9 cellular contexts compared by ENCODE assay signal in the genomic region with DNA sequence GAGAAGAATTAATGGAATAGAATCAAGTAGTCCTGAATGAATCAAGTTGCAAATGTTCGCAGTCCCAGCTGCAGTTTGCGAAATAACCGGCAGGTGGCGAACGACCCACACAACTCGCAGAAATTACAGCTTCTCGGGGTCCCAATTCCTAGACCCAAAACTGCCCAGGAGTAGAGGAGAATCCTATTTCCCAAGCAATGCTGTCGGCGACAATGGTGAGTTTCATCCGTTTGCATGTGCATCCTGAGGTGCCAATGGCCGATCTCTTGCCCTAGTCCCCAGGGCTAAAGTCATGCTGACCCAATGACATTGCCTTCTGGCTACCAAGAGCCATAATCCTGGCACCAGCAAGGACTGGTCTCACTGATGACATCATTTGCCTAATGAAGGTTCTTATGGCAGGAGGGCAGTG. TPM values are rescaled to one million over a fixed set of nuclear protein-coding genes. Genes with fewer than 3 reads are reported as not detected.
DNase-seq lines count a peak whose midpoint lies in the region; ATAC-seq, FAIRE-seq and TF ChIP-seq lines count a peak whose summit lies in the region.
"Had no signal": no experiment of that assay in that cellular context is flagged by ENCODE, and none has a peak within 500 bp of the region (broad histone marks: within the 10 kb centered on the region; RNA-seq: fewer than 3 reads in every experiment).

No MANE protein-coding gene starts in this region.

- peak; percentile 32 for ATAC-seq in GM12878
- ATAC-seq in stimulated activated naive B cell treated with anti-CD40 and anti-IgM and Interleukin-4, amounts not matched to agents 10 μg/mL and 1 μg/mL and 100 μg/mL, for 72 hours (replicated peaks) = no peak
- ATAC-seq in GM18505 (IDR thresholded peaks at IDR 0.05; ENCODE audit: unreplicated experiment) = no peak

- TF ChIP-seq POLR2A in GM12878 (IDR thresholded peaks at IDR 0.05; ENCODE audit: low read depth, low read length) (no peak), GM18505 (IDR thresholded peaks at IDR 0.05; ENCODE audit: borderline replicate concordance, extremely low read depth, insufficient read depth, insufficient read length) (no peak)

- H3K27me3 ChIP-seq in GM12878 (replicated peaks in 1 of 2; ENCODE audit: control insufficient read depth in 2 of 2, insufficient read depth in 2 of 2, low read length in 1 of 2) = no peaks in the 10 kb centered on the region; a peak in 1 of 4 replicates

- no peak overlapping the region for H3K4me3 ChIP-seq in GM12878
- H3K4me3 ChIP-seq: SJSA1 had no signal

- intact Hi-C loops in GM12878 (cut with micrococcal nuclease; ENCODE audit: unreplicated experiment) = loop anchor here (1.0 to 5.0 kb wide), 6 partner anchors 166 to 683 kb away; no protein-coding TSS in a partner anchor

- BruUV-seq in GM12878 (replicated peaks; lab: Mats Ljungman, UMichigan) = no TSS peak

- TF ChIP-seq EP300 in GM12878 (IDR thresholded peaks at IDR 0.05; ENCODE audit: borderline replicate concordance in 1 of 2, control insufficient read depth in 1 of 2, low read depth in 2 of 2, low read length in 2 of 2) = no peak

- POLR2A ChIA-PET in GM12878 (lab: Charles Lee) = interaction anchor here (0.5 to 1.1 kb wide), 6 partner anchors 57 to 552 kb away, joined by 3 to 8 read pairs (median 3); no protein-coding TSS in a partner anchor

- H3K27me3 Mint-ChIP-seq in stimulated activated naive B cell treated with anti-CD40 and anti-IgM and Interleukin-4, amounts not matched to agents 10 μg/mL and 1 μg/mL and 100 μg/mL, for 72 hours = peaks cover 52 to 77% of the 10 kb centered on the region in 2 donors

- no peaks in the 10 kb centered on the region; the same call in 2 of the 3 replicates for H3K9me3 ChIP-seq in GM12878 (replicated peaks; ENCODE audit: control insufficient read depth, insufficient read depth, low read length)
- H3K9me3 ChIP-seq: SJSA1 had no signal

- no peak overlapping the region for H3K27ac ChIP-seq in GM12878 (ENCODE audit: control insufficient read depth, insufficient read depth)
- H3K27ac ChIP-seq: SJSA1 had no signal

- CTCF ChIA-PET in GM12878 (lab: Yijun Ruan, JAX) = interaction anchor here (0.6 to 17.5 kb wide), 55 partner anchors 9 to 684 kb away, joined by 3 to 281 read pairs (median 5); partner anchors contain the start of genes C12orf42 and PAH

- H3K9ac ChIP-seq in GM12878 (ENCODE audit: control insufficient read depth, insufficient read depth, low read length) = no peak overlapping the region

- no peaks in the 10 kb centered on the region for H3K36me3 Mint-ChIP-seq in stimulated activated naive B cell treated with anti-CD40 and anti-IgM and Interleukin-4, amounts not matched to agents 10 μg/mL and 1 μg/mL and 100 μg/mL, for 72 hours

- H2AFZ ChIP-seq in GM12878 (ENCODE audit: control insufficient read depth, low read depth, low read length) = 0 out of 2 replicates have a peak overlapping the region, but pooled peaks have one; percentile 0

- H3K4me1 Mint-ChIP-seq in stimulated activated naive B cell treated with anti-CD40 and anti-IgM and Interleukin-4, amounts not matched to agents 10 μg/mL and 1 μg/mL and 100 μg/mL, for 72 hours = peaks cover 5 to 13% of the 10 kb centered on the region in 2 donors

- FAIRE-seq in GM12878 (lab: Jason Lieb, UNC) = no peak

- H3K9me3 Mint-ChIP-seq in stimulated activated naive B cell treated with anti-CD40 and anti-IgM and Interleukin-4, amounts not matched to agents 10 μg/mL and 1 μg/mL and 100 μg/mL, for 72 hours = no peaks in the 10 kb centered on the region

- WGBS in GM12878 (ENCODE audit: insufficient coverage, insufficient replicate concordance, low lambda C conversion rate, missing lambda C conversion rate) = under 1% methylated on average over 11 of the region's 11 CpGs

- H3K36me3 ChIP-seq in GM12878 (ENCODE audit: control insufficient read depth in 2 of 2, insufficient read depth in 2 of 2, low read length in 1 of 2) = no peaks in the 10 kb centered on the region
- H3K36me3 ChIP-seq: SJSA1 had no signal

- no peaks in the 10 kb centered on the region for H4K20me1 ChIP-seq in GM12878 (ENCODE audit: control insufficient read depth, insufficient read depth)

- peaks cover 8% of the 10 kb centered on the region for H3K4me1 ChIP-seq in GM12878 (ENCODE audit: control insufficient read depth, insufficient read depth, low read length)
- H3K4me1 ChIP-seq: SJSA1 had no signal

- H3K4me3 Mint-ChIP-seq in stimulated activated naive B cell treated with anti-CD40 and anti-IgM and Interleukin-4, amounts not matched to agents 10 μg/mL and 1 μg/mL and 100 μg/mL, for 72 hours = no peak overlapping the region

- H3K4me2 ChIP-seq in GM12878 (ENCODE audit: control insufficient read depth, insufficient read depth) = no peak overlapping the region

- DNase-seq in DMS 273 treated with DMSO at 0.1 percent for 48 hours (lab: John Stamatoyannopoulos, UW) (peak; percentile 0), KBM-7 (peak; percentile 71), SHP77 treated with DMSO at 0.1 percent for 48 hours (lab: John Stamatoyannopoulos, UW) (peak; percentile 92), GM12878 (ENCODE audit: low read depth, low spot score) (no peak), left kidney (ENCODE audit: low read depth, low spot score) (peak; percentile 75)
- DNase-seq in stimulated activated CD8-positive, alpha-beta memory T cell treated with anti-CD3 and anti-CD28 coated beads, Interleukin-4, amount 100 ng/mL, for 1 hour (ENCODE audit: low read depth in 2 of 2, low spot score in 1 of 2) = peak; percentile 13 to 18
- DNase-seq in stimulated activated naive B cell treated with anti-CD40 and anti-IgM and Interleukin-4, amounts not matched to agents 10 μg/mL and 1 μg/mL and 100 μg/mL, for 72 hours = no peak

- in situ Hi-C loops in KBM-7 (cut with MboI; ENCODE audit: low pct_unique_long_range_greater_than_20kb, low sequenced_read_pairs) = loop anchor here (10.0 kb wide), 1 partner anchor 596 kb away; no protein-coding TSS in a partner anchor
- in situ Hi-C loops in GM12878 (cut with MboI) = loop anchor here (5.0 kb wide), 2 partner anchors 553 to 598 kb away; no protein-coding TSS in a partner anchor

- RAD21 ChIA-PET in GM12878 (lab: Charles Lee; ENCODE audit: unreplicated experiment) = interaction anchor here (0.7 to 7.0 kb wide), 33 partner anchors 9 to 683 kb away, joined by 3 to 121 read pairs (median 5); partner anchors contain the start of genes C12orf42 and PAH

- no peak overlapping the region for H3K27ac Mint-ChIP-seq in stimulated activated naive B cell treated with anti-CD40 and anti-IgM and Interleukin-4, amounts not matched to agents 10 μg/mL and 1 μg/mL and 100 μg/mL, for 72 hours

- peak; percentile 88 to 94 (median 90) for TF ChIP-seq CTCF in GM12878 (IDR thresholded peaks at IDR 0.05 in 2 of 3, conservative IDR thresholded peaks at IDR 0.05 in 1 of 3; ENCODE audit: control insufficient read depth in 2 of 3, extremely low read depth in 1 of 3, insufficient read depth in 1 of 3, low read depth in 3 of 3, low read length in 3 of 3)

- no peaks in the 10 kb centered on the region for H3K79me2 ChIP-seq in GM12878 (ENCODE audit: control insufficient read depth, insufficient read depth, low read length)

- SMC1A ChIA-PET in GM12878 (lab: Charles Lee; ENCODE audit: uncharacterized antibody, unreplicated experiment) = interaction anchor here (0.6 to 6.7 kb wide), 47 partner anchors 9 to 683 kb away, joined by 3 to 133 read pairs (median 4); partner anchors contain the start of gene C12orf42

- TF ChIP-seq RAD21 in GM12878 (IDR thresholded peaks at IDR 0.05; ENCODE audit: insufficient read depth, low read depth, low read length) = peak; percentile 88

RNA-seq across cellular contexts. Expression of gene ASCL1, which starts 8.5 kb away (rescaled TPM):
- 25.2 and 26.4 TPM in 2 replicates for total RNA-seq in GM12878 (2013; cell fraction: nucleolus; rRNA removed)
- 18.2 and 18.4 TPM in 2 replicates for total RNA-seq in GM12878 (2014; rRNA removed)
- total RNA-seq in GM12878 (2014; rRNA removed; fragmentation: Illumina TruSeq; extraction: Trizol) = 11.2 and 12.6 TPM in 2 replicates
- 20.2 and 21.4 TPM in 2 replicates for total RNA-seq in GM12878 (2021)
- 0.72 TPM for polyA plus RNA-seq in GM12878 (2011; ENCODE audit: low read depth)
- polyA plus RNA-seq in GM12878 (2011; rRNA removed) = 56.2 and 61.1 TPM in 2 replicates
- polyA plus RNA-seq in GM12878 (2011; cell fraction: cytosol; rRNA removed) = 68.1 and 75.3 TPM in 2 replicates
- polyA plus RNA-seq in GM12878 (2011; cell fraction: nucleus; rRNA removed) = 32.5 and 37.1 TPM in 2 replicates
- 0.96 and 1.8 TPM in 2 replicates for polyA plus RNA-seq in GM12878 (2012)
- 19.3 and 19.6 TPM in 2 replicates for polyA plus RNA-seq in GM12878 (2014; fragmentation: Illumina TruSeq; extraction: Trizol)
- 10 to 100 TPM; 10.6 to 11.3 TPM for polyA plus RNA-seq in GM12878 (2014; fragmentation: Nextera tagmentation; extraction: Ambion mirVana)
- 21.8 and 26.8 TPM in 2 replicates for polyA plus RNA-seq in GM12878 (2014; rRNA removed)
- polyA plus RNA-seq in GM12878 (2016; fragmentation: Nextera tagmentation; extraction: Ambion mirVana) = 10 to 100 TPM; 31.1 to 34.1 TPM
- polyA minus RNA-seq in GM12878 (2011; rRNA and poly(A)+ RNA removed) = 24.4 and 31.1 TPM in 2 replicates
- 16.3 and 19.0 TPM in 2 replicates for polyA minus RNA-seq in GM12878 (2011; cell fraction: cytosol; rRNA and poly(A)+ RNA removed)
- 16.0 and 22.7 TPM in 2 replicates for polyA minus RNA-seq in GM12878 (2011; cell fraction: nucleus; rRNA and poly(A)+ RNA removed)
- total RNA-seq: SJSA1 had no signal

RNA-seq across cellular contexts. Expression of gene PAH, which starts 31.9 kb away (rescaled TPM):
- total RNA-seq in GM12878 (2013; cell fraction: nucleolus; rRNA removed) = 2.7 and 3.0 TPM in 2 replicates
- total RNA-seq in GM12878 (2014; rRNA removed) (0.28 and 0.38 TPM in 2 replicates), GM12878 (2014; rRNA removed; fragmentation: Illumina TruSeq; extraction: Trizol) (0.27 and 0.37 TPM in 2 replicates), GM12878 (2021) (1.0 and 1.9 TPM in 2 replicates)
- polyA plus RNA-seq in GM12878 (2011; ENCODE audit: low read depth) = not detected
- polyA plus RNA-seq in GM12878 (2011; rRNA removed) (1.5 and 2.9 TPM in 2 replicates), GM12878 (2014; fragmentation: Illumina TruSeq; extraction: Trizol) (0.24 and 4.8 TPM in 2 replicates), GM12878 (2014; fragmentation: Nextera tagmentation; extraction: Ambion mirVana) (under 1 TPM; 0.20 to 0.31 TPM), GM12878 (2014; rRNA removed) (0.34 and 0.55 TPM in 2 replicates), GM12878 (2016; fragmentation: Nextera tagmentation; extraction: Ambion mirVana) (under 1 TPM in 1 of 2 experiments, not detected in 1; 0.60 TPM)
- 0.99 and 1.0 TPM in 2 replicates for polyA plus RNA-seq in GM12878 (2011; cell fraction: cytosol; rRNA removed)
- 5.1 and 6.1 TPM in 2 replicates for polyA plus RNA-seq in GM12878 (2011; cell fraction: nucleus; rRNA removed)
- polyA plus RNA-seq in GM12878 (2012) = 0.15 TPM in 1 of 2 replicates, not detected in the other
- 0.82 and 1.3 TPM in 2 replicates for polyA minus RNA-seq in GM12878 (2011; rRNA and poly(A)+ RNA removed)
- polyA minus RNA-seq in GM12878 (2011; cell fraction: cytosol; rRNA and poly(A)+ RNA removed) = not detected in 2 replicates
- 2.2 and 2.3 TPM in 2 replicates for polyA minus RNA-seq in GM12878 (2011; cell fraction: nucleus; rRNA and poly(A)+ RNA removed)
- total RNA-seq: SJSA1 had no signal

Comparison
In these comparisons a context has a peak if more than half of its experiments do, and no peak if none do; other contexts are left out.
1. DNase-seq: peak in DMS 273 treated with DMSO at 0.1 percent for 48 hours (single experiment), KBM-7 (single experiment), SHP77 treated with DMSO at 0.1 percent for 48 hours (single experiment), left kidney (single experiment) and stimulated activated CD8-positive, alpha-beta memory T cell treated with anti-CD3 and anti-CD28 coated beads, Interleukin-4, amount 100 ng/mL, for 1 hour (2 of 2); none in GM12878 (single experiment) and stimulated activated naive B cell treated with anti-CD40 and anti-IgM and Interleukin-4, amounts not matched to agents 10 μg/mL and 1 μg/mL and 100 μg/mL, for 72 hours (single experiment).